In genomic region chr3:71551286-71551919, GRCh38 we compare ENCODE assay signal across 13 cellular contexts. TPM values are rescaled to one million over a fixed set of nuclear protein-coding genes. Genes with fewer than 3 reads are reported as not detected.
DNase-seq lines count a peak whose midpoint lies in the region; ATAC-seq lines count a peak whose summit lies in the region.
"Had no signal": no experiment of that assay in that cellular context is flagged by ENCODE, and none has a peak within 500 bp of the region (broad histone marks: within the 10 kb centered on the region; RNA-seq: fewer than 3 reads in every experiment).

No MANE protein-coding gene starts in this region.

- no peaks in the 10 kb centered on the region for H3K4me1 ChIP-seq in trophoblast cell (ENCODE audit: control insufficient read depth in 1 of 2, insufficient read depth in 2 of 2, low read length in 2 of 2)

- H4K12ac ChIP-seq in trophoblast cell (ENCODE audit: low read depth, low read length), result no peak overlapping the region

- no peak overlapping the region for H2BK12ac ChIP-seq in trophoblast cell (ENCODE audit: low read length)

- H4K8ac ChIP-seq in trophoblast cell (ENCODE audit: low read depth, low read length), result no peak overlapping the region

- peak; percentile 34 for DNase-seq in GM04504 (ENCODE audit: low read depth)
- DNase-seq in OCI-M1 (lab: John Stamatoyannopoulos, UW), result peak; percentile 30
- peak; percentile 20 for DNase-seq in dedifferentiated amniotic fluid mesenchymal stem cell (ENCODE audit: extremely low spot score)
- peak; percentile 27 to 75 for DNase-seq in trophoblast cell
- DNase-seq in NCI-H446 (lab: John Stamatoyannopoulos, UW), result no peak
- DNase-seq in Ammon's horn (ENCODE audit: low spot score), result no peak
- DNase-seq: activated CD8-positive, alpha-beta memory T cell treated with anti-CD3 and anti-CD28 coated beads for 24 hours; activated naive CD4-positive, alpha-beta T cell; cerebellar nuclear complex; MM.1S; NCI-H510A; right cardiac atrium had no signal

- no peak overlapping the region for H3K4me2 ChIP-seq in trophoblast cell (ENCODE audit: low read length)

- no peak overlapping the region for H3K4me3 ChIP-seq in trophoblast cell (ENCODE audit: low read depth, low read length)

- no CpG with 5 or more reads among the region's 3 CpGs for WGBS in trophoblast cell (ENCODE audit: extremely low coverage, insufficient coverage, insufficient read length)

- H4K91ac ChIP-seq in trophoblast cell (ENCODE audit: low read depth, low read length), result no peak overlapping the region

- no peaks in the 10 kb centered on the region for H3K27me3 ChIP-seq in trophoblast cell (ENCODE audit: insufficient read depth, low read length)

- no peak overlapping the region for H3K9ac ChIP-seq in trophoblast cell (ENCODE audit: low read length)

- no peak overlapping the region for H3K27ac ChIP-seq in trophoblast cell (ENCODE audit: low read depth, low read length)

- no peaks in the 10 kb centered on the region for H3K36me3 ChIP-seq in trophoblast cell (ENCODE audit: control insufficient read depth in 1 of 2, insufficient read depth in 2 of 2, low read length in 2 of 2)

- H2AFZ ChIP-seq in trophoblast cell (ENCODE audit: insufficient read depth, low read length, poor library complexity), result no peak overlapping the region

- H3K14ac ChIP-seq in trophoblast cell (ENCODE audit: low read length), result no peak overlapping the region

- H2BK5ac ChIP-seq in trophoblast cell (ENCODE audit: low read depth, low read length, poor library complexity), result no peak overlapping the region

- H3K23ac ChIP-seq in trophoblast cell (ENCODE audit: low read length), result no peak overlapping the region

- H3K79me2 ChIP-seq in trophoblast cell (ENCODE audit: control insufficient read depth, insufficient read depth, low read length, poor library complexity), result no peaks in the 10 kb centered on the region

- H2AK5ac ChIP-seq in trophoblast cell (ENCODE audit: low read length), result no peak overlapping the region

- ATAC-seq in GM18519 (IDR thresholded peaks at IDR 0.05; ENCODE audit: low FRiP score, unreplicated experiment), result no peak
- ATAC-seq: right cardiac atrium had no signal

- no peak overlapping the region for H3K18ac ChIP-seq in trophoblast cell (ENCODE audit: low read length)

- H3K4ac ChIP-seq in trophoblast cell (ENCODE audit: low read depth, low read length), result no peak overlapping the region

- no peak overlapping the region for H2BK120ac ChIP-seq in trophoblast cell (ENCODE audit: insufficient read depth, low read length, poor library complexity)

- H3K79me1 ChIP-seq in trophoblast cell (ENCODE audit: low read length), result no peaks in the 10 kb centered on the region

- no peaks in the 10 kb centered on the region for H3K9me3 ChIP-seq in trophoblast cell (ENCODE audit: insufficient read depth, low read depth, low read length)

RNA-seq across cellular contexts. Expression of gene FOXP1, which starts 32.1 kb away (rescaled TPM):
- polyA plus RNA-seq in trophoblast cell (2013), result 17.6 and 17.8 TPM in 2 replicates

Comparison
In these comparisons a context has a peak if more than half of its experiments do, and no peak if none do; other contexts are left out.
1. DNase-seq: peak in GM04504 (single experiment), OCI-M1 (single experiment), dedifferentiated amniotic fluid mesenchymal stem cell (single experiment) and trophoblast cell (2 of 2); none in NCI-H446 (0 of 2) and Ammon's horn (single experiment).